Comparison of ENCODE assay signal across 18 cellular contexts in the genomic region with DNA sequence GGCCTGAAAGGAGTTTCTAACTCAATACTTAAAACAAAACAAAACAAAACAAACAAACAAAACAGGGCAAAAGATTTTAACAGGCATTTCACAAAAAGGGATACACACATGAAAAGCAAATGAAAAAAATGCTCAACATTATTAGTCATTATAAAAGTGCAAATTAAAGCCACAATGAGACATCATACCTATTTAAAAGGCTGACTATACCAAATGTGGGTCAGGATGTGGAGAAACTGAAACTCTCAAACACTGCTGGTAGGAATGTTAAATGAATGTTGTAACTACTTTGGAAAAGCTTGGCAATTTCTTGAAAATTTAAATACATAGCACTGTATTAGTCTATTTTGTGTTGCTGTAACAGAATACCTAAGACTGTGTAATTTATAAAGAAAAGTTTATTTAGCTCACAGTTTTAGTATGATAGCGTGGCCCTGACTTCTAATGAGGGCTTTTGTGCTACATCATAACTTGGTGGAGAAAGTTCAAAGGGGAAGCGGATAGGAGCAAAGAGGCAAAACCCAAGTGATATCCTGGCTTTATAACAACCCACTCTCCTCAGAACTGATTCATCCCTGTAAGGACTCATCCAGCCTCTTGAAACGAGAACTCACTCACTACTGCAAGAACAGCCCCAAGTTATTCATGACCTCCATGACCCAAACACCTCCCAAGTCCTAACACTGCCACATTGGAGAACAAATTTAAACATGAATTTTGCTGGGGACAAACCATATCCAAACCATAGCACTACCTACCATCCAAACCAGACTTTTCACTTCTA.
"Had no signal": no experiment of that assay in that cellular context is flagged by ENCODE, and none has a peak within 500 bp of the region (broad histone marks: within the 10 kb centered on the region; RNA-seq: fewer than 3 reads in every experiment).

No MANE protein-coding gene starts in this region.

- DNase-seq: activated CD4-positive, CD25-positive, alpha-beta regulatory T cell; caudate nucleus; colonic mucosa; Karpas-422; NCI-H1105 treated with DMSO at 0.1 percent for 48 hours; NCI-H1436 treated with DMSO at 0.1 percent for 48 hours; NCI-H187; NCI-H2081; NCI-H510A treated with DMSO at 0.1 percent for 48 hours; NCI-H69; NK-92 treated with Interleukin-12 subunit alpha and Interleukin-12 subunit beta, amount 100 ng/mL, for 24 hours; OCI-M1; RPMI8226; T-cell had no signal

- H3K27me3 Mint-ChIP-seq: activated naive CD4-positive, alpha-beta T cell treated with anti-CD3 and anti-CD28 coated beads, Interleukin-2, amount 50 U/mL, for 24 hours; T-cell had no signal

- H3K27ac Mint-ChIP-seq: activated naive CD4-positive, alpha-beta T cell treated with anti-CD3 and anti-CD28 coated beads, Interleukin-2, amount 50 U/mL, for 24 hours; T-cell had no signal

- H3K4me1 Mint-ChIP-seq: activated naive CD4-positive, alpha-beta T cell treated with anti-CD3 and anti-CD28 coated beads, Interleukin-2, amount 50 U/mL, for 24 hours had no signal

- H3K36me3 Mint-ChIP-seq: activated naive CD4-positive, alpha-beta T cell treated with anti-CD3 and anti-CD28 coated beads, Interleukin-2, amount 50 U/mL, for 24 hours; T-cell had no signal

- H3K4me3 Mint-ChIP-seq: activated naive CD4-positive, alpha-beta T cell treated with anti-CD3 and anti-CD28 coated beads, Interleukin-2, amount 50 U/mL, for 24 hours; T-cell had no signal

- ATAC-seq: K562, Panc1, Right ventricle myocardium inferior, T-cell had no signal

- H3K9me3 Mint-ChIP-seq: activated naive CD4-positive, alpha-beta T cell treated with anti-CD3 and anti-CD28 coated beads, Interleukin-2, amount 50 U/mL, for 24 hours; T-cell had no signal
